2 cellular contexts compared by ENCODE assay signal in genomic region chr17:58028591-58028990, GRCh38.
TF ChIP-seq lines count a peak whose summit lies in the region.

No MANE protein-coding gene starts in this region.

TF ChIP-seq in HEK293T, 16 proteins besides CTCF, POLR2A, EP300 and RAD21:
- TF ChIP-seq L3MBTL2 (conservative IDR thresholded peaks at IDR 0.05), result no peak
- TF ChIP-seq FOXM1 (IDR thresholded peaks at IDR 0.05; ENCODE audit: borderline replicate concordance), result no peak
- no peak for TF ChIP-seq FOXA1 (IDR thresholded peaks at IDR 0.05)
- TF ChIP-seq ZNF384 (IDR thresholded peaks at IDR 0.05), result peak; percentile 70
- TF ChIP-seq ELF4 (IDR thresholded peaks at IDR 0.05), result no peak

TF ChIP-seq in K562, 482 proteins besides CTCF, POLR2A, EP300 and RAD21:
- no peak for TF ChIP-seq RBM14 (IDR thresholded peaks at IDR 0.05; ENCODE audit: borderline replicate concordance, insufficient read depth, low read depth, low read length)
- no peak for TF ChIP-seq GTF3C2 (IDR thresholded peaks at IDR 0.05; ENCODE audit: borderline replicate concordance, extremely low read depth, insufficient read length)
- no peak for TF ChIP-seq ILF3 (IDR thresholded peaks at IDR 0.05; ENCODE audit: borderline replicate concordance)
- peak; percentile 79 for TF ChIP-seq ZNF316 (IDR thresholded peaks at IDR 0.05)
- TF ChIP-seq NFIC (IDR thresholded peaks at IDR 0.05), result peak; percentile 41
- peak; percentile 47; the same call in 1 of the 2 replicates for TF ChIP-seq RAD51 (IDR thresholded peaks at IDR 0.05; ENCODE audit: borderline replicate concordance, low read depth)
- TF ChIP-seq ZNF384 (IDR thresholded peaks at IDR 0.05; ENCODE audit: low read depth, low read length), result peak; percentile 94
- TF ChIP-seq USF1 (CRISPR knock-in tag; IDR thresholded peaks at IDR 0.05), result 0 out of 2 replicates have a peak, but pooled peaks have one; percentile 24
- TF ChIP-seq TRIM24 (IDR thresholded peaks at IDR 0.05), result peak in 1 of 2 experiments; percentile 35; a peak in 1 of 4 replicates
- peak in 1 of 2 experiments; percentile 24; a peak in 1 of 3 replicates for TF ChIP-seq CBX3 (IDR thresholded peaks at IDR 0.05; ENCODE audit: borderline replicate concordance in 1 of 2, low read length in 2 of 2)
- no peak for TF ChIP-seq MBD2 (IDR thresholded peaks at IDR 0.05; ENCODE audit: borderline replicate concordance, low read depth)
- no peak for TF ChIP-seq SMC3 (conservative IDR thresholded peaks at IDR 0.05; ENCODE audit: insufficient read depth, low read depth, low read length)
- TF ChIP-seq ATF3 (IDR thresholded peaks at IDR 0.05), result no peak
- no peak for TF ChIP-seq ATF3 (CRISPR knock-in tag; conservative IDR thresholded peaks at IDR 0.05)
- no peak for TF ChIP-seq HMG20A (CRISPR knock-in tag; conservative IDR thresholded peaks at IDR 0.05)
- no peak for TF ChIP-seq NCOA1 (IDR thresholded peaks at IDR 0.05; ENCODE audit: low read depth)
- no peak for TF ChIP-seq STAT5B (CRISPR knock-in tag; IDR thresholded peaks at IDR 0.05)
- TF ChIP-seq USF2 (CRISPR knock-in tag; IDR thresholded peaks at IDR 0.05), result peak; percentile 31; the same call in 1 of the 2 replicates
- TF ChIP-seq ILK (tag; IDR thresholded peaks at IDR 0.05; ENCODE audit: borderline replicate concordance, low read depth), result no peak
TF ChIP-seq in K562: peak in this region for 8.
